ENCODE assay signal across 11 cellular contexts in genomic region chr5:181160755-181161533, GRCh38. TPM values are rescaled to one million over a fixed set of nuclear protein-coding genes. Genes with fewer than 3 reads are reported as not detected.
DNase-seq lines count a peak whose midpoint lies in the region; ATAC-seq, FAIRE-seq and TF ChIP-seq lines count a peak whose summit lies in the region.
"Not testable (repeated sequence)": the region's sequence is repeated elsewhere in the genome, so short reads cannot be mapped to it uniquely, and the experiment has no call there.
"Had no signal": no experiment of that assay in that cellular context is flagged by ENCODE, and none has a peak within 500 bp of the region (broad histone marks: within the 10 kb centered on the region; RNA-seq: fewer than 3 reads in every experiment).

No MANE protein-coding gene starts in this region.

- FAIRE-seq in GM12891 (lab: Jason Lieb, UNC) = peak; percentile 54

- DNase-seq in AG08395 (ENCODE audit: low spot score) (peak; percentile 76), NCI-H1092 treated with DMSO at 0.1 percent for 48 hours (lab: John Stamatoyannopoulos, UW) (peak; percentile 10), dermis blood vessel endothelial cell (peak; percentile 67), iPS-NIHi11 (ENCODE audit: low spot score) (peak; percentile 57)
- not testable (repeated sequence) for DNase-seq in GM12891 (ENCODE audit: insufficient read length, low spot score); skeletal muscle cell (ENCODE audit: low read depth)
- DNase-seq in activated T-helper 1 cell treated with anti-CD3 and anti-CD28 coated beads, Interleukin-12 subunit alpha, Interleukin-12 subunit beta, Interleukin-2, Interleukin-4 antibody, amounts not matched to agents 30 ng/mL and 10 ng/mL and 1 ng/mL, durations not matched to agents 14 hours and 24 hours and 36 hours (ENCODE audit: low spot score) = peak; percentile 45

- H3K4me1 Mint-ChIP-seq in activated T-helper 1 cell treated with anti-CD3 and anti-CD28 coated beads, Interleukin-12 subunit alpha, Interleukin-12 subunit beta, Interleukin-2, Interleukin-4 antibody, amounts not matched to agents 30 ng/mL and 10 ng/mL and 1 ng/mL, durations not matched to agents 14 hours and 24 hours and 36 hours (ENCODE audit: low read depth) = peaks cover 34% of the 10 kb centered on the region

- intact Hi-C loops in activated T-helper 1 cell treated with anti-CD3 and anti-CD28 coated beads, Interleukin-12 subunit alpha, Interleukin-12 subunit beta, Interleukin-2, Interleukin-4 antibody, amounts not matched to agents 30 ng/mL and 10 ng/mL and 1 ng/mL, durations not matched to agents 14 hours and 24 hours and 36 hours (cut with micrococcal nuclease) = loop anchor here (1.0 to 2.0 kb wide), 2 partner anchors 12 to 46 kb away; no protein-coding TSS in a partner anchor

- peak; percentile 36 for ATAC-seq in SK-N-SH treated with all-trans-retinoic acid at 6 μM for 48 hours

- H3K9me3 Mint-ChIP-seq in activated T-helper 1 cell treated with anti-CD3 and anti-CD28 coated beads, Interleukin-12 subunit alpha, Interleukin-12 subunit beta, Interleukin-2, Interleukin-4 antibody, amounts not matched to agents 30 ng/mL and 10 ng/mL and 1 ng/mL, durations not matched to agents 14 hours and 24 hours and 36 hours = not testable (repeated sequence)

- peak overlapping the region; percentile 10 for H3K4me3 ChIP-seq in skeletal muscle cell (ENCODE audit: low read depth, low read length)

- H3K27me3 Mint-ChIP-seq in activated T-helper 1 cell treated with anti-CD3 and anti-CD28 coated beads, Interleukin-12 subunit alpha, Interleukin-12 subunit beta, Interleukin-2, Interleukin-4 antibody, amounts not matched to agents 30 ng/mL and 10 ng/mL and 1 ng/mL, durations not matched to agents 14 hours and 24 hours and 36 hours (ENCODE audit: insufficient read depth) = not testable (repeated sequence)

- TF ChIP-seq POLR2A in GM12891 (IDR thresholded peaks at IDR 0.05; ENCODE audit: low read depth, low read length) = not testable (repeated sequence)

- peak overlapping the region; percentile 85 for H3K27ac Mint-ChIP-seq in activated T-helper 1 cell treated with anti-CD3 and anti-CD28 coated beads, Interleukin-12 subunit alpha, Interleukin-12 subunit beta, Interleukin-2, Interleukin-4 antibody, amounts not matched to agents 30 ng/mL and 10 ng/mL and 1 ng/mL, durations not matched to agents 14 hours and 24 hours and 36 hours

- H3K4me3 Mint-ChIP-seq in activated T-helper 1 cell treated with anti-CD3 and anti-CD28 coated beads, Interleukin-12 subunit alpha, Interleukin-12 subunit beta, Interleukin-2, Interleukin-4 antibody, amounts not matched to agents 30 ng/mL and 10 ng/mL and 1 ng/mL, durations not matched to agents 14 hours and 24 hours and 36 hours = peak overlapping the region; percentile 53

- not testable (repeated sequence) for H3K36me3 Mint-ChIP-seq in activated T-helper 1 cell treated with anti-CD3 and anti-CD28 coated beads, Interleukin-12 subunit alpha, Interleukin-12 subunit beta, Interleukin-2, Interleukin-4 antibody, amounts not matched to agents 30 ng/mL and 10 ng/mL and 1 ng/mL, durations not matched to agents 14 hours and 24 hours and 36 hours (ENCODE audit: low read depth)

RNA-seq across cellular contexts. Expression of gene OR2V2, which starts 13.6 kb away (rescaled TPM):
- polyA plus RNA-seq in GM12891 (2012; ENCODE audit: low read depth, missing spikeins) = 0.06 TPM
- total RNA-seq in activated T-helper 1 cell treated with anti-CD3 and anti-CD28 coated beads, Interleukin-12 subunit alpha, Interleukin-12 subunit beta, Interleukin-2, Interleukin-4 antibody, amounts not matched to agents 30 ng/mL and 10 ng/mL and 1 ng/mL, durations not matched to agents 14 hours and 24 hours and 36 hours = not detected in 2 replicates
- total RNA-seq in dermis blood vessel endothelial cell = not detected in 2 replicates
- total RNA-seq: ascending aorta, omental fat pad, ureter had no signal

RNA-seq across cellular contexts. Expression of gene OR2V1, which starts 30.0 kb away (rescaled TPM):
- 0.17 TPM for polyA plus RNA-seq in GM12891 (2012; ENCODE audit: low read depth, missing spikeins)
- total RNA-seq in activated T-helper 1 cell treated with anti-CD3 and anti-CD28 coated beads, Interleukin-12 subunit alpha, Interleukin-12 subunit beta, Interleukin-2, Interleukin-4 antibody, amounts not matched to agents 30 ng/mL and 10 ng/mL and 1 ng/mL, durations not matched to agents 14 hours and 24 hours and 36 hours = not detected in 2 replicates
- total RNA-seq in dermis blood vessel endothelial cell = not detected in 2 replicates
- total RNA-seq: ascending aorta, omental fat pad, ureter had no signal

RNA-seq across cellular contexts. Expression of gene TRIM7, which starts 44.1 kb away (rescaled TPM):
- polyA plus RNA-seq in GM12891 (2012; ENCODE audit: low read depth, missing spikeins) = 0.19 TPM
- 1.5 and 1.8 TPM in 2 replicates for total RNA-seq in activated T-helper 1 cell treated with anti-CD3 and anti-CD28 coated beads, Interleukin-12 subunit alpha, Interleukin-12 subunit beta, Interleukin-2, Interleukin-4 antibody, amounts not matched to agents 30 ng/mL and 10 ng/mL and 1 ng/mL, durations not matched to agents 14 hours and 24 hours and 36 hours
- total RNA-seq in dermis blood vessel endothelial cell = 2.7 and 5.2 TPM in 2 replicates
